8 cellular contexts compared by ENCODE assay signal in the genomic region with DNA sequence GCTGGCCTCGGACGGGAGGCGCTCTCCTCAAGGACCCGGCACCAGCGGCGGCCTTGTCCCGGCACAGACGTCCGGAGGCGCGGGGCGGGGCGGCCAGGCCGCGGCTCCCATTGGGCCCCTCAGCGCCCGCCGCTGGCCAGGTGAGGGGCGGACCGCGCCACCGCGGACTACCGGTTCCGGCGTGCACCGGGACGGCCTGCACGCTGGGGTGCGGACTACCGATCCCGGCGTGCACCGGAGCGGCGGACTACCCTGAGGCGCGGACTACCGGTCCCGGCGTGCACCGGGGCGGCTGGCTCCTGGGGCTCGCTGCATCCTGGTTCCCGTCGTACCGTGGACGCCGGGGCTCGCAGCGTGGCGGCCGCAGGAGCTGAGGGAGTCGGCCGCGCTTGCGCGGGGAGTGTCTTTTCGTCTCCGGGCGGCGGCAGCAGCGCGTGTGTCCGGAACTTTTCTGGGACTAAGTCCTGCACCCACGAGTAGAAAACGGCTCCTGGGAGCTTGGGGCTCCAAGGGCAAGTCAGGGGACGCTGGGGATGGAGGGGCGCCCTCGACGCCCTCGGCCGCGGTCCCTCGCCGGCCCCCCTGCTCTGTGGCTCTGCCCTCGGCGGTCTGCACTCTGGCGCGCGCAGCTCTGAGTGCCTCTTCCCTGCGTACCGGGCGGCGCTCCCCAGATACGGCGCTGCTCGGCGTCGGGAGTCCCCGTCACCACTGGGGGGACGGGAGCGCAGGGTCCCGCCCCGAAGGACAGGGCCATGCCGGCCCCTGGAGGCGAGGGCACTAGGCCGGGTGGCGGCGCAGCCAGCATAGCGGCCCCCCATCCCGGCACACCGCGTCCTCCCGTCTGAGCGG. TPM values are rescaled to one million over a fixed set of nuclear protein-coding genes. Genes with fewer than 3 reads are reported as not detected.
DNase-seq lines count a peak whose midpoint lies in the region; ATAC-seq, FAIRE-seq and TF ChIP-seq lines count a peak whose summit lies in the region.

Gene LETM1, minus strand, starts transcription at position 86 of the 849 bp plus-strand sequence. CDS start 206 bp downstream, outside the sequence.

- no peak within 1 kb of the TSS for H2BK15ac ChIP-seq in H1 (ENCODE audit: low read length)

- no peak within 1 kb of the TSS for H2BK12ac ChIP-seq in H1 (ENCODE audit: low read depth, low read length)

- TF ChIP-seq EP300 in H1 (IDR thresholded peaks at IDR 0.05; ENCODE audit: borderline replicate concordance in 1 of 2, low read depth in 2 of 2, low read length in 2 of 2): no peak

- no peak within 1 kb of the TSS; the same call in 1 of the 2 replicates for H3K18ac ChIP-seq in H1 (ENCODE audit: extremely low read depth, low read length)

- H2AFZ ChIP-seq in H1 (ENCODE audit: low read length): peak within 1 kb of the TSS; percentile 47; the same call in 1 of the 2 replicates

- no peak within 1 kb of the TSS for H4K91ac ChIP-seq in H1 (replicated peaks; ENCODE audit: insufficient read length, low read length)

- H3K36me3 ChIP-seq in H1 (ENCODE audit: control insufficient read depth in 2 of 4, insufficient read depth in 4 of 4, low read length in 3 of 4): no peaks in the 10 kb centered on the region; a peak in 1 of 8 replicates

- CTCF ChIA-PET in H1 (lab: Charles Lee; ENCODE audit: partially characterized antibody): interaction anchor here (0.6 to 2.9 kb wide), 4 partner anchors 43 to 717 kb away, joined by 3 to 17 read pairs (median 4); no protein-coding TSS in a partner anchor

- H3K4me1 ChIP-seq in H1 (replicated peaks in 1 of 4; ENCODE audit: control insufficient read depth in 3 of 4, insufficient read depth in 4 of 4, low read length in 3 of 4): peaks cover 0 to 14% (median 7%) of the 10 kb centered on the region in 4 experiments; a peak in 5 of 7 replicates

- no peak within 1 kb of the TSS for H2BK5ac ChIP-seq in H1 (ENCODE audit: low read depth, low read length)

- H2AK5ac ChIP-seq in H1 (ENCODE audit: low read depth, low read length): no peak within 1 kb of the TSS

- no peak within 1 kb of the TSS for H3K4ac ChIP-seq in H1 (replicated peaks; ENCODE audit: insufficient read length, low read depth, low read length)

- TF ChIP-seq POLR2A in H1 (IDR thresholded peaks at IDR 0.05; ENCODE audit: control extremely low read depth in 1 of 2, low read depth in 2 of 2, low read length in 2 of 2): peak in 1 of 2 experiments; percentile 59; a peak in 1 of 3 replicates

- no peak within 1 kb of the TSS; the same call in 1 of the 2 replicates for H3K27ac ChIP-seq in H1 (ENCODE audit: low read depth, low read length)

- TF ChIP-seq RAD21 in H1 (IDR thresholded peaks at IDR 0.05 in 1 of 2, conservative IDR thresholded peaks at IDR 0.05 in 1 of 2; ENCODE audit: low read depth in 2 of 2, low read length in 2 of 2): no peak

- H3K9me3 ChIP-seq in H1 (ENCODE audit: insufficient read depth in 2 of 2, low read depth in 1 of 2, low read length in 1 of 2): no peaks in the 10 kb centered on the region

- peak; percentile 84 for ATAC-seq in GM21360 (IDR thresholded peaks at IDR 0.05; ENCODE audit: unreplicated experiment)

- peak within 1 kb of the TSS; percentile 89 for H4K8ac ChIP-seq in H1 (ENCODE audit: extremely low read depth, insufficient read depth, low read length)

- H3K4me2 ChIP-seq in H1 (ENCODE audit: insufficient read depth in 1 of 2, low read depth in 2 of 2, low read length in 2 of 2): peak within 1 kb of the TSS; percentile 91 to 99

- H2BK20ac ChIP-seq in H1 (ENCODE audit: low read length): no peak within 1 kb of the TSS

- peak in 1 of 3 experiments; percentile 5; a peak in 1 of 4 replicates for TF ChIP-seq CTCF in H1 (IDR thresholded peaks at IDR 0.05; ENCODE audit: control extremely low read depth in 1 of 3, insufficient read depth in 1 of 3, low read depth in 1 of 3, low read length in 3 of 3)

- no peak within 1 kb of the TSS for H3K14ac ChIP-seq in H1 (ENCODE audit: insufficient read length)

- H4K20me1 ChIP-seq in H1 (replicated peaks in 1 of 2; ENCODE audit: control insufficient read depth in 1 of 2, insufficient read depth in 2 of 2, low read length in 2 of 2): peaks cover 24 to 30% of the 10 kb centered on the region in 2 experiments

- peaks cover 12% of the 10 kb centered on the region for H3K23me2 ChIP-seq in H1 (ENCODE audit: low read depth, low read length)

- peak within 1 kb of the TSS; percentile 84 for H3K56ac ChIP-seq in H1 (replicated peaks; ENCODE audit: insufficient read length, low read depth, low read length)

- H3K27me3 ChIP-seq in H1 (replicated peaks in 1 of 4; ENCODE audit: control insufficient read depth in 3 of 4, extremely low read depth in 1 of 4, insufficient read depth in 3 of 4, low read length in 3 of 4): peaks cover 33 to 51% (median 47%) of the 10 kb centered on the region in 4 experiments

- peaks cover 0 to 25% of the 10 kb centered on the region in 2 experiments; a peak in 3 of 4 replicates for H3K79me2 ChIP-seq in H1 (ENCODE audit: control insufficient read depth in 1 of 2, insufficient read depth in 2 of 2, low read length in 2 of 2)

- no peak within 1 kb of the TSS for H2BK120ac ChIP-seq in H1 (replicated peaks; ENCODE audit: low read depth, low read length)

- no peak for FAIRE-seq in H1 (lab: Jason Lieb, UNC)

- peak within 1 kb of the TSS; percentile 48 to 74 (median 64); a peak in 6 of 7 replicates for H3K9ac ChIP-seq in H1 (replicated peaks in 1 of 4; ENCODE audit: extremely low read depth in 1 of 4, low read depth in 3 of 4, low read length in 3 of 4)

- H3K23ac ChIP-seq in H1 (ENCODE audit: insufficient read length): no peak within 1 kb of the TSS

- 1% methylated on average over 62 of the region's 106 CpGs; no CpG with 5 or more reads in 1 of the 2 experiments for WGBS in H1 (ENCODE audit: extremely low coverage in 1 of 2, insufficient coverage in 1 of 2, insufficient read length in 1 of 2, insufficient replicate concordance in 2 of 2, low coverage in 1 of 2, low lambda C conversion rate in 2 of 2, missing lambda C conversion rate in 1 of 2), 2 experiments

- POLR2A ChIA-PET in H1 (lab: Charles Lee; ENCODE audit: partially characterized antibody): interaction anchor here (0.6 to 1.7 kb wide), 10 partner anchors 9 to 376 kb away, joined by 3 to 5 read pairs (median 4); partner anchors contain the start of gene NSD2

- H4K5ac ChIP-seq in H1 (ENCODE audit: insufficient read length, low read depth, low read length): no peak within 1 kb of the TSS

- peak within 1 kb of the TSS; percentile 62 to 79 (median 72) for H3K4me3 ChIP-seq in H1 (ENCODE audit: extremely low read depth in 1 of 4, insufficient read depth in 2 of 4, low read depth in 3 of 4, low read length in 4 of 4)

- peaks cover 18% of the 10 kb centered on the region for H3K79me1 ChIP-seq in H1 (ENCODE audit: low read depth, low read length)

- DNase-seq in COR-L47 (lab: John Stamatoyannopoulos, UW) (peak; percentile 96), HT1080 (ENCODE audit: low read depth) (peak; percentile 95), NOMO-1 (lab: John Stamatoyannopoulos, UW; ENCODE audit: unreplicated experiment in 2 of 2) (peak; percentile 93 to 94), H1 (ENCODE audit: low read depth in 1 of 2, low spot score in 2 of 2) (peak; percentile 72 to 92), mesenteric fat pad (ENCODE audit: low spot score) (peak; percentile 98)
- DNase-seq in activated CD8-positive, alpha-beta memory T cell treated with anti-CD3 and anti-CD28 coated beads for 48 hours (ENCODE audit: low read depth in 2 of 3, low spot score in 2 of 3): peak; percentile 73 to 91 (median 81)
- DNase-seq in stimulated activated CD8-positive, alpha-beta memory T cell treated with anti-CD3 and anti-CD28 coated beads, Interleukin-15, amount 100 ng/mL, for 24 hours (ENCODE audit: low read depth): peak; percentile 75

TF ChIP-seq in H1, 55 proteins besides CTCF, POLR2A, EP300 and RAD21 (continues in another document):
- peak; percentile 91 for TF ChIP-seq KDM4A (IDR thresholded peaks at IDR 0.05; ENCODE audit: low read depth, low read length, severe bottlenecking)
- TF ChIP-seq SIRT6 (IDR thresholded peaks at IDR 0.05; ENCODE audit: low read length): no peak
- peak; percentile 0; the same call in 1 of the 2 replicates for TF ChIP-seq RBBP5 (IDR thresholded peaks at IDR 0.05; ENCODE audit: borderline replicate concordance, low read depth, low read length)
- TF ChIP-seq CEBPB (IDR thresholded peaks at IDR 0.05; ENCODE audit: low read depth, low read length): no peak
- peak in 1 of 2 experiments; percentile 50; a peak in 2 of 4 replicates for TF ChIP-seq SIN3A (conservative IDR thresholded peaks at IDR 0.05 in 1 of 2, IDR thresholded peaks at IDR 0.05 in 1 of 2; ENCODE audit: low read depth in 1 of 2, low read length in 2 of 2)
- TF ChIP-seq CREB1 (IDR thresholded peaks at IDR 0.05): peak; percentile 75; the same call in 1 of the 2 replicates
- TF ChIP-seq YY1 (IDR thresholded peaks at IDR 0.05; ENCODE audit: low read depth, low read length): peak; percentile 63; the same call in 1 of the 2 replicates
- peak; percentile 55; the same call in 1 of the 2 replicates for TF ChIP-seq PHF8 (conservative IDR thresholded peaks at IDR 0.05; ENCODE audit: low read depth, low read length)
- TF ChIP-seq HDAC2 (IDR thresholded peaks at IDR 0.05; ENCODE audit: borderline replicate concordance in 1 of 2, low read depth in 2 of 2, low read length in 2 of 2): peak in 1 of 2 experiments; percentile 43; a peak in 1 of 4 replicates
- TF ChIP-seq SIX5 (IDR thresholded peaks at IDR 0.05; ENCODE audit: low read depth, low read length): peak; percentile 92
- TF ChIP-seq SAP30 (IDR thresholded peaks at IDR 0.05; ENCODE audit: insufficient read depth, insufficient replicate concordance, low read length): no peak
- TF ChIP-seq FOSL1 (IDR thresholded peaks at IDR 0.05; ENCODE audit: insufficient read depth, low read depth, low read length): 0 out of 2 replicates have a peak, but pooled peaks have one; percentile 34
- TF ChIP-seq SRF (IDR thresholded peaks at IDR 0.05; ENCODE audit: low read depth, low read length): no peak
- TF ChIP-seq MAFK (IDR thresholded peaks at IDR 0.05; ENCODE audit: low read depth, low read length): no peak

RNA-seq across cellular contexts. Expression of gene LETM1, which starts in this region (rescaled TPM):
- total RNA-seq in HT1080 (2014; rRNA removed; shearing (Covaris generic)): 88.5 and 99.3 TPM in 2 replicates
- 27.5 and 30.3 TPM in 2 replicates for polyA plus RNA-seq in HT1080 (2015; cell fraction: cytosol; rRNA removed)
- polyA plus RNA-seq in HT1080 (2015; cell fraction: nucleus; rRNA removed): 93.3 and 97.6 TPM in 2 replicates
- 50.1 and 53.1 TPM in 2 replicates for total RNA-seq in H1 (2021; fragmentation: NEBNext Ultra II Directional; extraction: Animal tissue kit (Norgen Biotek cat#: 25700))
- 19.8 and 30.6 TPM in 2 replicates for polyA plus RNA-seq in H1 (2011; rRNA removed)
- 22.0 TPM for polyA plus RNA-seq in H1 (2011; cell fraction: cytosol; rRNA removed)
- 59.2 TPM for polyA plus RNA-seq in H1 (2011; cell fraction: nucleus; rRNA removed)
- 30.2 to 39.2 TPM (median 33.8 TPM) in 4 replicates for polyA plus RNA-seq in H1 (2012, experiment 1 of 2)
- 21.8 TPM for polyA plus RNA-seq in H1 (2012, experiment 2 of 2)
- 21.7 TPM for polyA plus RNA-seq in H1 (2013, experiment 1 of 2)
- polyA plus RNA-seq in H1 (2013, experiment 2 of 2): 21.1 TPM
- 39.5 and 52.7 TPM in 2 replicates for polyA minus RNA-seq in H1 (2011; rRNA and poly(A)+ RNA removed)
- 40.8 TPM for polyA minus RNA-seq in H1 (2011; cell fraction: cytosol; rRNA and poly(A)+ RNA removed)
- 37.0 TPM for polyA minus RNA-seq in H1 (2011; cell fraction: nucleus; rRNA and poly(A)+ RNA removed)
- total RNA-seq in mesenteric fat pad: 75.1 TPM
